In genomic region chr13:20525601-20526544, GRCh38 we compare ENCODE assay signal across 8 cellular contexts. TPM values are rescaled to one million over a fixed set of nuclear protein-coding genes. Genes with fewer than 3 reads are reported as not detected.
DNase-seq lines count a peak whose midpoint lies in the region; ATAC-seq, FAIRE-seq and TF ChIP-seq lines count a peak whose summit lies in the region.

Gene CRYL1, minus strand, starts transcription at chr13:20525857. Its CDS starts 63 bp downstream, at chr13:20525794.

- ATAC-seq in A549 (peak; percentile 97), GM18868 (IDR thresholded peaks at IDR 0.05; ENCODE audit: unreplicated experiment) (peak; percentile 75), HG03108 (IDR thresholded peaks at IDR 0.05; ENCODE audit: unreplicated experiment) (peak; percentile 76), left lobe of liver (peak; percentile 89)

- TF ChIP-seq EP300 in A549 (IDR thresholded peaks at IDR 0.05), result no peak

- peak; percentile 57 for TF ChIP-seq POLR2A in A549 (IDR thresholded peaks at IDR 0.05; ENCODE audit: low read length)

- WGBS in A549 (ENCODE audit: missing lambda C conversion rate), result 0% methylated on average over 7 of the region's 89 CpGs

- TF ChIP-seq CTCF in A549 (IDR thresholded peaks at IDR 0.05) (no peak), coronary artery (IDR thresholded peaks at IDR 0.05) (no peak)

- H3K4me3 ChIP-seq in A549, result peak within 1 kb of the TSS; percentile 97
- H3K4me3 ChIP-seq in coronary artery, result peak within 1 kb of the TSS; percentile 97

- H3K4me2 ChIP-seq in A549, result peak within 1 kb of the TSS; percentile 97

- peaks cover 3% of the 10 kb centered on the region for H3K36me3 Mint-ChIP-seq in activated CD4-positive, alpha-beta T cell treated with anti-CD3 and anti-CD28 coated beads, Interleukin-2, amount 10 ng/mL, durations not matched to agents 24 days and 14 days (ENCODE audit: low read depth)

- no peaks in the 10 kb centered on the region for H3K27me3 Mint-ChIP-seq in activated CD4-positive, alpha-beta T cell treated with anti-CD3 and anti-CD28 coated beads, Interleukin-2, amount 10 ng/mL, durations not matched to agents 24 days and 14 days

- POLR2A ChIA-PET in A549 (lab: Yijun Ruan, JAX), result interaction anchor here (0.7 kb wide), 1 partner anchor 302 kb away, joined by 3 read pairs; no protein-coding TSS in a partner anchor

- H3K9me3 ChIP-seq in A549, result no peaks in the 10 kb centered on the region

- FAIRE-seq in A549 (lab: Jason Lieb, UNC), result no peak

- peak within 1 kb of the TSS; percentile 79 for H3K27ac Mint-ChIP-seq in activated CD4-positive, alpha-beta T cell treated with anti-CD3 and anti-CD28 coated beads, Interleukin-2, amount 10 ng/mL, durations not matched to agents 24 days and 14 days

- intact Hi-C loops in activated CD4-positive, alpha-beta T cell treated with anti-CD3 and anti-CD28 coated beads, Interleukin-2, amount 10 ng/mL, durations not matched to agents 24 days and 14 days (cut with micrococcal nuclease), result loop anchor here (1.0 to 5.0 kb wide), 3 partner anchors 41 to 247 kb away; partner anchors contain the start of genes EEF1AKMT1, IFT88 and IL17D

- CTCF ChIA-PET in A549 (lab: Yijun Ruan, JAX), result interaction anchor here (0.6 kb wide), 1 partner anchor 38 kb away, joined by 6 read pairs; no protein-coding TSS in a partner anchor

- peaks cover 6% of the 10 kb centered on the region for H3K9me3 Mint-ChIP-seq in activated CD4-positive, alpha-beta T cell treated with anti-CD3 and anti-CD28 coated beads, Interleukin-2, amount 10 ng/mL, durations not matched to agents 24 days and 14 days

- H3K4me3 Mint-ChIP-seq in activated CD4-positive, alpha-beta T cell treated with anti-CD3 and anti-CD28 coated beads, Interleukin-2, amount 10 ng/mL, durations not matched to agents 24 days and 14 days, result peak within 1 kb of the TSS; percentile 79

- H3K4me1 Mint-ChIP-seq in activated CD4-positive, alpha-beta T cell treated with anti-CD3 and anti-CD28 coated beads, Interleukin-2, amount 10 ng/mL, durations not matched to agents 24 days and 14 days, result peaks cover 19% of the 10 kb centered on the region

- H3K4me1 ChIP-seq in A549, result peaks cover 7% of the 10 kb centered on the region; the same call in 1 of the 3 replicates

- DNase-seq in A549 (ENCODE audit: low read depth in 1 of 2, low spot score in 1 of 2), result peak; percentile 21 to 33
- peak; percentile 82 to 85 for DNase-seq in NCI-H524 (lab: John Stamatoyannopoulos, UW)
- peak; percentile 92 for DNase-seq in activated CD4-positive, alpha-beta T cell treated with anti-CD3 and anti-CD28 coated beads, Interleukin-2, amount 10 ng/mL, durations not matched to agents 24 days and 14 days
- DNase-seq in coronary artery (ENCODE audit: low spot score), result peak; percentile 85
- peak; percentile 87 for DNase-seq in left lobe of liver (ENCODE audit: low spot score)
- peak; percentile 71 to 77 for DNase-seq in stimulated activated CD4-positive, alpha-beta T cell treated with anti-CD3 and anti-CD28 coated beads, Interleukin-2, amount 100 ng/mL, for 24 hours

- TF ChIP-seq RAD21 in A549 (conservative IDR thresholded peaks at IDR 0.05 in 1 of 2, IDR thresholded peaks at IDR 0.05 in 1 of 2), result no peak

- H3K27ac ChIP-seq in A549 (peak within 1 kb of the TSS; percentile 87 to 96), coronary artery (peak within 1 kb of the TSS; percentile 68 to 93)

TF ChIP-seq in A549, 52 proteins besides CTCF, POLR2A, EP300 and RAD21:
- TF ChIP-seq E2F6 (IDR thresholded peaks at IDR 0.05; ENCODE audit: borderline replicate concordance, low read depth), result no peak
- TF ChIP-seq ZFP36 (IDR thresholded peaks at IDR 0.05; ENCODE audit: borderline replicate concordance, partially characterized antibody), result no peak
- TF ChIP-seq FOSB (CRISPR knock-in tag; IDR thresholded peaks at IDR 0.05), result no peak
- no peak for TF ChIP-seq BCL3 (IDR thresholded peaks at IDR 0.05)
- TF ChIP-seq RCOR1 (IDR thresholded peaks at IDR 0.05; ENCODE audit: low read depth, low read length), result no peak
- TF ChIP-seq MAX (IDR thresholded peaks at IDR 0.05), result peak; percentile 36; the same call in 1 of the 2 replicates
- TF ChIP-seq PHF8 (IDR thresholded peaks at IDR 0.05; ENCODE audit: borderline replicate concordance, low read depth), result peak; percentile 48; the same call in 1 of the 2 replicates
- TF ChIP-seq CHD4 (IDR thresholded peaks at IDR 0.05; ENCODE audit: borderline replicate concordance), result no peak
TF ChIP-seq in A549: peak in this region for 2.

RNA-seq across cellular contexts. Expression of gene CRYL1, which starts in this region (rescaled TPM):
- polyA plus RNA-seq in A549 (2011; rRNA removed), result 17.4 and 19.0 TPM in 2 replicates
- polyA plus RNA-seq in A549 (2012; cell fraction: cytosol; rRNA removed), result 8.4 and 9.4 TPM in 2 replicates
- 4.8 and 7.3 TPM in 2 replicates for polyA plus RNA-seq in A549 (2012; cell fraction: nucleus; rRNA removed)
- 3.9 to 4.8 TPM (median 4.1 TPM) in 3 replicates for polyA plus RNA-seq in A549 (2017; fragmentation: RNase III; extraction: RNeasy Plus Mini Kit Qiagen cat#74134 plus additional on column Dnase treatment)
- polyA minus RNA-seq in A549 (2011; rRNA and poly(A)+ RNA removed), result 10.1 and 10.3 TPM in 2 replicates
- total RNA-seq in activated CD4-positive, alpha-beta T cell treated with anti-CD3 and anti-CD28 coated beads, Interleukin-2, amount 10 ng/mL, durations not matched to agents 24 days and 14 days, result 5.8 and 7.1 TPM in 2 replicates
- total RNA-seq in left lobe of liver, result 174 TPM

Comparison
In these comparisons a context has a peak if more than half of its experiments do, and no peak if none do; other contexts are left out.
1. Peak in every context shown above with its lines: DNase-seq, ATAC-seq, H3K4me3 ChIP-seq and H3K27ac ChIP-seq.
2. RNA of gene CRYL1 (total RNA-seq): 174 TPM in left lobe of liver (single experiment); 5.8 to 7.1 TPM in activated CD4-positive, alpha-beta T cell treated with anti-CD3 and anti-CD28 coated beads, Interleukin-2, amount 10 ng/mL, durations not matched to agents 24 days and 14 days; every median in the first group is over 10 times any median in the second.
3. DNase-seq: peak in every context shown above with its lines; median percentile 92 in activated CD4-positive, alpha-beta T cell treated with anti-CD3 and anti-CD28 coated beads, Interleukin-2, amount 10 ng/mL, durations not matched to agents 24 days and 14 days; 87 in left lobe of liver; 85 in coronary artery; 84 in NCI-H524; 74 in stimulated activated CD4-positive, alpha-beta T cell treated with anti-CD3 and anti-CD28 coated beads, Interleukin-2, amount 100 ng/mL, for 24 hours; 27 in A549.